8 cellular contexts compared by ENCODE assay signal in genomic region chr12:123973552-123974341, GRCh38. TPM values are rescaled to one million over a fixed set of nuclear protein-coding genes. Genes with fewer than 3 reads are reported as not detected.
DNase-seq lines count a peak whose midpoint lies in the region; ATAC-seq and TF ChIP-seq lines count a peak whose summit lies in the region.

No MANE protein-coding gene starts in this region.

- TF ChIP-seq POLR2A in erythroblast (IDR thresholded peaks at IDR 0.05; ENCODE audit: low read length), result no peak

- DNase-seq in COLO668 (lab: John Stamatoyannopoulos, UW; ENCODE audit: unreplicated experiment), result peak; percentile 66
- DNase-seq in LNCaP clone FGC (ENCODE audit: low read depth), result no peak
- DNase-seq in activated CD8-positive, alpha-beta memory T cell treated with anti-CD3 and anti-CD28 coated beads for 48 hours (ENCODE audit: low read depth in 2 of 3, low spot score in 2 of 3), result peak; percentile 1 to 19 (median 2)
- peak; percentile 41 to 60 for DNase-seq in erythroblast (lab: John Stamatoyannopoulos, UW)
- peak; percentile 9 to 51 (median 15) for DNase-seq in naive thymus-derived CD4-positive, alpha-beta T cell
- no peak for DNase-seq in type B pancreatic cell (ENCODE audit: extremely low spot score, unreplicated experiment)
- no peak for DNase-seq in amniotic stem cell (lab: John Stamatoyannopoulos, UW)

- CTCF ChIA-PET in naive thymus-derived CD4-positive, alpha-beta T cell (lab: Charles Lee), result interaction anchor here (0.8 to 0.9 kb wide), 2 partner anchors 12 to 69 kb away, joined by 3 read pairs; no protein-coding TSS in a partner anchor

- peaks cover 0 to 9% of the 10 kb centered on the region in 2 donors for H3K4me1 ChIP-seq in naive thymus-derived CD4-positive, alpha-beta T cell (ENCODE audit: control insufficient read depth in 2 of 2, insufficient read depth in 2 of 2, low read length in 2 of 2)

- peak overlapping the region; percentile 69 for H3K27ac ChIP-seq in naive thymus-derived CD4-positive, alpha-beta T cell (ENCODE audit: low read depth, low read length)

- peak; percentile 25 for ATAC-seq in GM21526 (IDR thresholded peaks at IDR 0.05; ENCODE audit: low FRiP score, unreplicated experiment)
- ATAC-seq in naive thymus-derived CD4-positive, alpha-beta T cell, result no peak

- H3K9me3 ChIP-seq in naive thymus-derived CD4-positive, alpha-beta T cell (ENCODE audit: control insufficient read depth in 2 of 3, low read length in 3 of 3), result no peaks in the 10 kb centered on the region

- H3K4me1 Mint-ChIP-seq in naive thymus-derived CD4-positive, alpha-beta T cell, result peaks cover 13 to 48% (median 45%) of the 10 kb centered on the region in 7 donors
- H3K4me1 Mint-ChIP-seq in type B pancreatic cell (ENCODE audit: unreplicated experiment), result peaks cover 29% of the 10 kb centered on the region

- H3K27me3 Mint-ChIP-seq in naive thymus-derived CD4-positive, alpha-beta T cell, result peaks cover 0 to 11% (median 0%) of the 10 kb centered on the region in 5 donors
- H3K27me3 Mint-ChIP-seq in type B pancreatic cell, result no peaks in the 10 kb centered on the region

- H3K4me3 Mint-ChIP-seq in naive thymus-derived CD4-positive, alpha-beta T cell, result peak overlapping the region; percentile 86 to 99 (median 92)
- H3K4me3 Mint-ChIP-seq in type B pancreatic cell, result peak overlapping the region; percentile 99

- peaks cover 0 to 21% (median 9%) of the 10 kb centered on the region in 5 donors for H3K36me3 Mint-ChIP-seq in naive thymus-derived CD4-positive, alpha-beta T cell
- H3K36me3 Mint-ChIP-seq in type B pancreatic cell, result peaks cover 25% of the 10 kb centered on the region

- H3K36me3 ChIP-seq in naive thymus-derived CD4-positive, alpha-beta T cell (ENCODE audit: control insufficient read depth in 2 of 3, insufficient read depth in 3 of 3, low read length in 3 of 3), result no peaks in the 10 kb centered on the region

- no peaks in the 10 kb centered on the region for H3K27me3 ChIP-seq in naive thymus-derived CD4-positive, alpha-beta T cell (ENCODE audit: control insufficient read depth in 2 of 2, insufficient read depth in 2 of 2, low read length in 2 of 2)

- intact Hi-C loops in naive thymus-derived CD4-positive, alpha-beta T cell (cut with micrococcal nuclease), result loop anchor here (1.0 to 10.0 kb wide), 10 partner anchors 10 to 1019 kb away; partner anchors contain the start of genes EIF2B1 (in 2 of the 2), GTF2H3 (in 2 of the 2), ATP6V0A2 (in 1 of the 2) and BRI3BP (in 1 of the 2)

- POLR2A ChIA-PET in naive thymus-derived CD4-positive, alpha-beta T cell (lab: Charles Lee), result no interaction called here

- no peak for TF ChIP-seq CTCF in LNCaP clone FGC (IDR thresholded peaks at IDR 0.05; ENCODE audit: control insufficient read depth, extremely low read depth, insufficient read depth)
- no peak for TF ChIP-seq CTCF in type B pancreatic cell (conservative IDR thresholded peaks at IDR 0.05)

- peak overlapping the region; percentile 80 for H3K4me3 ChIP-seq in LNCaP clone FGC (ENCODE audit: low read depth, low read length)
- H3K4me3 ChIP-seq in naive thymus-derived CD4-positive, alpha-beta T cell (ENCODE audit: low read length), result peak overlapping the region; percentile 58

- H3K9me3 Mint-ChIP-seq in naive thymus-derived CD4-positive, alpha-beta T cell, result no peaks in the 10 kb centered on the region
- H3K9me3 Mint-ChIP-seq in type B pancreatic cell, result no peaks in the 10 kb centered on the region

- H3K27ac Mint-ChIP-seq in naive thymus-derived CD4-positive, alpha-beta T cell, result peak overlapping the region; percentile 80 to 91 (median 86)
- H3K27ac Mint-ChIP-seq in type B pancreatic cell, result peak overlapping the region; percentile 96

RNA-seq across cellular contexts. Expression of gene ZNF664, which starts 0.7 kb away (rescaled TPM):
- total RNA-seq in naive thymus-derived CD4-positive, alpha-beta T cell, result 10 to 100 TPM; 25.0 to 57.5 (median 45.8) TPM
- 10 to 100 TPM in 1 of 2 donors, 1 to 10 TPM in 1; 7.9 to 11.6 TPM for polyA plus RNA-seq in naive thymus-derived CD4-positive, alpha-beta T cell
- total RNA-seq in type B pancreatic cell (ENCODE audit: low replicate concordance), result 140 and 149 TPM in 2 replicates

RNA-seq across cellular contexts. Expression of gene CCDC92, which starts 1.1 kb away (rescaled TPM):
- total RNA-seq in naive thymus-derived CD4-positive, alpha-beta T cell, result 10 to 100 TPM; 17.3 to 24.9 (median 23.0) TPM
- 10 to 100 TPM; 19.0 to 34.4 TPM for polyA plus RNA-seq in naive thymus-derived CD4-positive, alpha-beta T cell
- total RNA-seq in type B pancreatic cell (ENCODE audit: low replicate concordance), result 22.4 and 22.9 TPM in 2 replicates

Comparison
In these comparisons a context has a peak if more than half of its experiments do, and no peak if none do; other contexts are left out.
1. DNase-seq: peak in COLO668 (single experiment), activated CD8-positive, alpha-beta memory T cell treated with anti-CD3 and anti-CD28 coated beads for 48 hours (3 of 3), erythroblast (2 of 2) and naive thymus-derived CD4-positive, alpha-beta T cell (9 of 9); none in LNCaP clone FGC (single experiment), type B pancreatic cell (single experiment) and amniotic stem cell (single experiment).